In the genomic region with DNA sequence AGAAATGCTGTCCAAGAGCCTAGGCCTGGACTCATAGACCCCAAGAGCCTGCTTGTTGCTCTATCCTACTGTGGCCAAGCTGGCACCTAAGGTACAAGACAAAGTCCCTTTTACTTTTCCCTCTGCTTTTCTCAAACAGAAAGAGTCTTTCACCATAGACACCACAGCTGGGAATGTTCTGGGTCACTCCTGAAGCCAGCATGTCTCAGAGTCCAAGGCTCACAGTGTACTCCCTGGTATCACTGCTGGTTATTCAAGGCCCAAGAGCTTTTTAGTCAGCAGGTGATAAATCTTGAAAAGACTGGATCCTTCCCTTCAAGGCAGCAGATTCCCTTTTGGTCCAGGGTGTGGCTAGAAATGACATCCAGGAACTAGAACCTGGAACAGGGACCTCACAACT, we compare ENCODE assay signal across 11 cellular contexts.
"Had no signal": no experiment of that assay in that cellular context is flagged by ENCODE, and none has a peak within 500 bp of the region (broad histone marks: within the 10 kb centered on the region; RNA-seq: fewer than 3 reads in every experiment).

No MANE protein-coding gene starts in this region.

- ATAC-seq: GM23338, HCT116 had no signal

- H3K27ac ChIP-seq: GM23248 had no signal

- H3K9me3 ChIP-seq: HAP-1 had no signal

- H3K4me3 Mint-ChIP-seq: GM23338, H9, HFFc6 had no signal

- H3K36me3 ChIP-seq: HAP-1 had no signal

- H3K27ac Mint-ChIP-seq: GM23338, HFFc6 had no signal

- FAIRE-seq: H1, H54 had no signal

- H3K4me1 ChIP-seq: HAP-1 had no signal

- H2AFZ ChIP-seq: GM23248, GM23338 had no signal

- H3K9ac ChIP-seq: GM23248 had no signal

- H3K4me3 ChIP-seq: GM23248, GM23338, HAP-1 had no signal

- H3K4me2 ChIP-seq: GM23338 had no signal

- H3K4me1 Mint-ChIP-seq: GM23338 had no signal

- H3K9me3 Mint-ChIP-seq: GM23338, H9 had no signal

- DNase-seq: GM23248, GOT3, H7, H9, HCEC 1CT, HFFc6 had no signal
